In the genomic region with DNA sequence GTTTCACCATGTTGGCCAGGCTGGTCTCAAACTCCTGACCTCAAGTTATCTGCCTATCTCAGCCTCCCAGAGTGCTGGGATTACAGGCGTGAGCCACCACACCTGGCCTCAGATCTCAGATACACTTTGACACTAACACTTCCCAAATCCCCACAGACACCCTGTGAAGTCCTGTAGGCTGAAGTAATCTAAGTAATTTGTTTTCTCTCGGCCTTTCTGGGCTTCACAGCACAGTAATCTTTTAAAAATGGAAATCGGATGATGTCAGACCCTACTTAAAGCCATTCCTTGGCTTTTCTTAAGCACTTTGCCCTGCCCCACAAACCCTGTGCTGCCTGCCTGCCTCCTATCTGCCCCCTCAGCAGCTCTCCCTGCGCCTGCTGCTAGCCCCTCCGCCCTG, we compare ENCODE assay signal across 1 cellular context.
TF ChIP-seq lines count a peak whose summit lies in the region.

No MANE protein-coding gene starts in this region.

TF ChIP-seq in WTC11, 78 proteins besides CTCF, POLR2A, EP300 and RAD21:
- no peak for TF ChIP-seq KAT7 (CRISPR knock-in tag; IDR thresholded peaks at IDR 0.05; ENCODE audit: borderline replicate concordance)
- TF ChIP-seq, protein P1, sequence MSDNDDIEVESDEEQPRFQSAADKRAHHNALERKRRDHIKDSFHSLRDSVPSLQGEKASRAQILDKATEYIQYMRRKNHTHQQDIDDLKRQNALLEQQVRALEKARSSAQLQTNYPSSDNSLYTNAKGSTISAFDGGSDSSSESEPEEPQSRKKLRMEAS (CRISPR knock-in tag; IDR thresholded peaks at IDR 0.05): no peak
- TF ChIP-seq FOXJ3 (CRISPR knock-in tag; IDR thresholded peaks at IDR 0.05; ENCODE audit: borderline replicate concordance): no peak
- TF ChIP-seq HMGA2 (CRISPR knock-in tag; IDR thresholded peaks at IDR 0.05): no peak
- TF ChIP-seq, protein P2, sequence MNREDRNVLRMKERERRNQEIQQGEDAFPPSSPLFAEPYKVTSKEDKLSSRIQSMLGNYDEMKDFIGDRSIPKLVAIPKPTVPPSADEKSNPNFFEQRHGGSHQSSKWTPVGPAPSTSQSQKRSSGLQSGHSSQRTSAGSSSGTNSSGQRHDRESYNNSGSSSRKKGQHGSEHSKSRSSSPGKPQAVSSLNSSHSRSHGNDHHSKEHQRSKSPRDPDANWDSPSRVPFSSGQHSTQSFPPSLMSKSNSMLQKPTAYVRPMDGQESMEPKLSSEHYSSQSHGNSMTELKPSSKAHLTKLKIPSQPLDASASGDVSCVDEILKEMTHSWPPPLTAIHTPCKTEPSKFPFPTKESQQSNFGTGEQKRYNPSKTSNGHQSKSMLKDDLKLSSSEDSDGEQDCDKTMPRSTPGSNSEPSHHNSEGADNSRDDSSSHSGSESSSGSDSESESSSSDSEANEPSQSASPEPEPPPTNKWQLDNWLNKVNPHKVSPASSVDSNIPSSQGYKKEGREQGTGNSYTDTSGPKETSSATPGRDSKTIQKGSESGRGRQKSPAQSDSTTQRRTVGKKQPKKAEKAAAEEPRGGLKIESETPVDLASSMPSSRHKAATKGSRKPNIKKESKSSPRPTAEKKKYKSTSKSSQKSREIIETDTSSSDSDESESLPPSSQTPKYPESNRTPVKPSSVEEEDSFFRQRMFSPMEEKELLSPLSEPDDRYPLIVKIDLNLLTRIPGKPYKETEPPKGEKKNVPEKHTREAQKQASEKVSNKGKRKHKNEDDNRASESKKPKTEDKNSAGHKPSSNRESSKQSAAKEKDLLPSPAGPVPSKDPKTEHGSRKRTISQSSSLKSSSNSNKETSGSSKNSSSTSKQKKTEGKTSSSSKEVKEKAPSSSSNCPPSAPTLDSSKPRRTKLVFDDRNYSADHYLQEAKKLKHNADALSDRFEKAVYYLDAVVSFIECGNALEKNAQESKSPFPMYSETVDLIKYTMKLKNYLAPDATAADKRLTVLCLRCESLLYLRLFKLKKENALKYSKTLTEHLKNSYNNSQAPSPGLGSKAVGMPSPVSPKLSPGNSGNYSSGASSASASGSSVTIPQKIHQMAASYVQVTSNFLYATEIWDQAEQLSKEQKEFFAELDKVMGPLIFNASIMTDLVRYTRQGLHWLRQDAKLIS (CRISPR knock-in tag; IDR thresholded peaks at IDR 0.05; ENCODE audit: borderline replicate concordance): no peak
TF ChIP-seq in WTC11: peak in this region for 0.
